ENCODE assay signal across 15 cellular contexts in genomic region chr6:147438758-147439528, GRCh38.
DNase-seq lines count a peak whose midpoint lies in the region; ATAC-seq lines count a peak whose summit lies in the region.
"Had no signal": no experiment of that assay in that cellular context is flagged by ENCODE, and none has a peak within 500 bp of the region (broad histone marks: within the 10 kb centered on the region; RNA-seq: fewer than 3 reads in every experiment).

No MANE protein-coding gene starts in this region.

- DNase-seq in HAP-1 (ENCODE audit: low spot score in 2 of 2) (peak; percentile 49 to 70), islet precursor cell (peak; percentile 75), cerebellum (ENCODE audit: low spot score) (no peak), GOT3 (lab: John Stamatoyannopoulos, UW) (no peak)
- DNase-seq in activated naive CD4-positive, alpha-beta T cell treated with anti-CD3 and anti-CD28 coated beads, Interleukin-2, amount 50 U/mL, for 16 hours, result no peak
- no peak for DNase-seq in activated CD4-positive, CD25-positive, alpha-beta regulatory T cell treated with anti-CD3 and anti-CD28 coated beads, Interleukin-2, amount 50 U/mL, for 72 hours
- DNase-seq: activated CD4-positive, alpha-beta T cell treated with anti-CD3 and anti-CD28 coated beads, Interleukin-2, amount 10 ng/mL, durations not matched to agents 24 days and 14 days; activated T-cell treated with anti-CD3 and anti-CD28 coated beads, Interleukin-2, amount 50 U/mL, for 24 hours; effector memory CD4-positive, alpha-beta T cell; mesenchymal stem cell; right cardiac atrium; SHP77 had no signal

- 14% methylated on average over 9 of the region's 9 CpGs for WGBS in HUES64

- no peaks in the 10 kb centered on the region for H3K9me3 ChIP-seq in HAP-1
- no peaks in the 10 kb centered on the region for H3K9me3 ChIP-seq in HUES64 (ENCODE audit: insufficient read depth, low read depth, low read length)

- no peaks in the 10 kb centered on the region for H3K36me3 ChIP-seq in HAP-1 (replicated peaks)
- H3K36me3 ChIP-seq in HUES64 (ENCODE audit: insufficient read depth, low read length), result no peaks in the 10 kb centered on the region
- H3K36me3 ChIP-seq: cardiac muscle cell had no signal

- peak overlapping the region; percentile 68; the same call in 1 of the 2 replicates for H3K27ac ChIP-seq in HUES64 (ENCODE audit: low read depth, low read length)
- H3K27ac ChIP-seq: cardiac muscle cell had no signal

- H3K27me3 ChIP-seq in HAP-1 (ENCODE audit: low read depth), result peaks cover 12% of the 10 kb centered on the region
- peaks cover 61% of the 10 kb centered on the region for H3K27me3 ChIP-seq in HUES64 (ENCODE audit: insufficient read depth, low read length)
- H3K27me3 ChIP-seq: cardiac muscle cell had no signal

- in situ Hi-C loops in HAP-1 (cut with MboI; ENCODE audit: low sequenced_read_pairs), result no loop called here

- H3K9ac ChIP-seq in HUES64 (ENCODE audit: low read depth, low read length), result no peak overlapping the region

- H3K4me1 ChIP-seq in HAP-1 (peaks cover 4% of the 10 kb centered on the region; the same call in 1 of the 2 replicates), HUES64 (ENCODE audit: insufficient read depth, low read length) (peaks cover 17% of the 10 kb centered on the region)

- ATAC-seq in GM19023 (IDR thresholded peaks at IDR 0.05; ENCODE audit: unreplicated experiment), result peak; percentile 68
- ATAC-seq: right cardiac atrium had no signal

- H3K4me3 ChIP-seq in HAP-1, result no peak overlapping the region
- peak overlapping the region; percentile 23 for H3K4me3 ChIP-seq in HUES64 (ENCODE audit: low read length)
- H3K4me3 ChIP-seq: cardiac muscle cell had no signal

Comparison
In these comparisons a context has a peak if more than half of its experiments do, and no peak if none do; other contexts are left out.
1. DNase-seq: peak in HAP-1 (2 of 2) and islet precursor cell (single experiment); none in cerebellum (single experiment), GOT3 (single experiment), activated naive CD4-positive, alpha-beta T cell treated with anti-CD3 and anti-CD28 coated beads, Interleukin-2, amount 50 U/mL, for 16 hours (single experiment) and activated CD4-positive, CD25-positive, alpha-beta regulatory T cell treated with anti-CD3 and anti-CD28 coated beads, Interleukin-2, amount 50 U/mL, for 72 hours (single experiment).